In genomic region chr1:201602413-201603265, GRCh38 we compare ENCODE assay signal across 7 cellular contexts.
DNase-seq lines count a peak whose midpoint lies in the region; ATAC-seq and TF ChIP-seq lines count a peak whose summit lies in the region.

No MANE protein-coding gene starts in this region.

- peak; percentile 56 for DNase-seq in HFF-Myc (ENCODE audit: extremely low read depth, low read depth)
- peak in 1 of 2 donors; percentile 70 for DNase-seq in ascending aorta (ENCODE audit: low spot score in 2 of 2)
- peak in 2 of 3 donors; percentile 39 to 68 for DNase-seq in right cardiac atrium
- no peak for DNase-seq in thoracic aorta (ENCODE audit: low spot score)
- no peak for DNase-seq in stimulated activated CD4-positive, alpha-beta T cell treated with anti-CD3 and anti-CD28 coated beads, Interleukin-2, amount 100 ng/mL, for 24 hours
- DNase-seq in inferior parietal cortex (ENCODE audit: extremely low spot score), result no peak
- no peak for DNase-seq in DMS 273 treated with DMSO at 0.1 percent for 48 hours (lab: John Stamatoyannopoulos, UW)

- intact Hi-C loops in ascending aorta (cut with DNase I) (loop anchor here (5.0 kb wide), 1 partner anchor 45 kb away; no protein-coding TSS in a partner anchor), right cardiac atrium (cut with DNase I) (no loop called here)

- H3K27ac ChIP-seq in ascending aorta (peak overlapping the region; percentile 48 to 53), right cardiac atrium (ENCODE audit: low read length) (no peak overlapping the region), thoracic aorta (peak overlapping the region; percentile 46 to 53)

- TF ChIP-seq CTCF in HFF-Myc (IDR thresholded peaks at IDR 0.05; ENCODE audit: low read depth, low read length, missing control alignments) (no peak), ascending aorta (IDR thresholded peaks at IDR 0.05) (no peak), thoracic aorta (IDR thresholded peaks at IDR 0.05) (no peak)

- no peaks in the 10 kb centered on the region for H3K9me3 ChIP-seq in ascending aorta
- no peaks in the 10 kb centered on the region for H3K9me3 ChIP-seq in right cardiac atrium (ENCODE audit: control insufficient read depth, low read length)
- no peaks in the 10 kb centered on the region for H3K9me3 ChIP-seq in thoracic aorta

- H3K27me3 ChIP-seq in ascending aorta (no peaks in the 10 kb centered on the region), right cardiac atrium (ENCODE audit: control insufficient read depth, insufficient read depth) (no peaks in the 10 kb centered on the region), thoracic aorta (replicated peaks; ENCODE audit: insufficient read depth) (no peaks in the 10 kb centered on the region)

- H3K4me1 ChIP-seq in ascending aorta, result peaks cover 5 to 15% of the 10 kb centered on the region in 2 donors
- H3K4me1 ChIP-seq in right cardiac atrium (ENCODE audit: control insufficient read depth, insufficient read depth, low read length), result peaks cover 14% of the 10 kb centered on the region
- peaks cover 0 to 21% of the 10 kb centered on the region in 2 donors for H3K4me1 ChIP-seq in thoracic aorta (ENCODE audit: control insufficient read depth in 1 of 2, low read depth in 2 of 2)

- H3K4me3 ChIP-seq in HFF-Myc (replicated peaks; ENCODE audit: low read depth, low read length) (no peak overlapping the region), ascending aorta (no peak overlapping the region), right cardiac atrium (ENCODE audit: low read length) (no peak overlapping the region), thoracic aorta (no peak overlapping the region)

- 73% methylated on average over 7 of the region's 7 CpGs for WGBS in right cardiac atrium

- peak; percentile 17 to 69 for ATAC-seq in right cardiac atrium
- ATAC-seq in thoracic aorta (ENCODE audit: insufficient number of reproducible peaks, low FRiP score, low read depth), result no peak

- H3K36me3 ChIP-seq in ascending aorta, result peaks cover 0 to 3% of the 10 kb centered on the region in 2 donors
- H3K36me3 ChIP-seq in thoracic aorta, result no peaks in the 10 kb centered on the region

Comparison
In these comparisons a context has a peak if more than half of its experiments do, and no peak if none do; other contexts are left out.
1. DNase-seq: peak in HFF-Myc (single experiment) and right cardiac atrium (2 of 3); none in thoracic aorta (single experiment), stimulated activated CD4-positive, alpha-beta T cell treated with anti-CD3 and anti-CD28 coated beads, Interleukin-2, amount 100 ng/mL, for 24 hours (0 of 2), inferior parietal cortex (single experiment) and DMS 273 treated with DMSO at 0.1 percent for 48 hours (single experiment).